In genomic region chr4:9153008-9153570, GRCh38 we compare ENCODE assay signal across 9 cellular contexts. TPM values are rescaled to one million over a fixed set of nuclear protein-coding genes. Genes with fewer than 3 reads are reported as not detected.
DNase-seq lines count a peak whose midpoint lies in the region; ATAC-seq and TF ChIP-seq lines count a peak whose summit lies in the region.
"Not testable (repeated sequence)": the region's sequence is repeated elsewhere in the genome, so short reads cannot be mapped to it uniquely, and the experiment has no call there.
"Had no signal": no experiment of that assay in that cellular context is flagged by ENCODE, and none has a peak within 500 bp of the region (broad histone marks: within the 10 kb centered on the region; RNA-seq: fewer than 3 reads in every experiment).

No MANE protein-coding gene starts in this region.

- H2AFZ ChIP-seq in PC-3 (ENCODE audit: low read length), result peak overlapping the region; percentile 53; the same call in 1 of the 2 replicates

- not testable (repeated sequence) for H3K4me1 ChIP-seq in PC-3 (ENCODE audit: insufficient read depth, low read length); left lung

- BruUV-seq in PC-3 (replicated peaks; lab: Mats Ljungman, UMichigan), result not testable (repeated sequence)

- peak overlapping the region; percentile 58 for H3K4me3 ChIP-seq in PC-3 (ENCODE audit: low read length)
- peak overlapping the region; percentile 59 to 70 for H3K4me3 ChIP-seq in left lung

- not testable (repeated sequence) for H3K9me2 ChIP-seq in PC-3 (replicated peaks; ENCODE audit: low read length)

- CTCF ChIA-PET in PC-3 (lab: Charles Lee), result not testable (repeated sequence)

- H3K79me2 ChIP-seq in PC-3 (ENCODE audit: low read length), result not testable (repeated sequence)

- intact Hi-C loops in PC-3 (cut with micrococcal nuclease); left lung (cut with DNase I): not testable (repeated sequence)

- not testable (repeated sequence) for H3K9me3 ChIP-seq in PC-3 (ENCODE audit: low read length); left lung

- H3K27me3 ChIP-seq in PC-3 (ENCODE audit: low read length); left lung: not testable (repeated sequence)

- peak; percentile 24; the same call in 1 of the 2 replicates for TF ChIP-seq CTCF in 22Rv1 (IDR thresholded peaks at IDR 0.05)
- TF ChIP-seq CTCF in PC-3 (conservative IDR thresholded peaks at IDR 0.05; ENCODE audit: low read depth, low read length); left lung (IDR thresholded peaks at IDR 0.05): not testable (repeated sequence)

- POLR2A ChIA-PET in PC-3 (lab: Charles Lee; ENCODE audit: unreplicated experiment), result not testable (repeated sequence)

- H3K27ac ChIP-seq in 22Rv1; PC-3 (ENCODE audit: low read length): not testable (repeated sequence)
- H3K27ac ChIP-seq in left lung, result peak overlapping the region; percentile 56 to 88

- H3K27me3 Mint-ChIP-seq in IgD-negative memory B cell, result not testable (repeated sequence)

- H4K20me1 ChIP-seq in PC-3 (ENCODE audit: low read length), result not testable (repeated sequence)

- peak overlapping the region; percentile 93 to 100 (median 99) for H3K27ac Mint-ChIP-seq in IgD-negative memory B cell

- peak overlapping the region; percentile 74 for H3K4me2 ChIP-seq in PC-3 (ENCODE audit: low read length)

- H3F3A ChIP-seq in PC-3 (ENCODE audit: low read length, unreplicated experiment), result not testable (repeated sequence)

- H3K4me1 Mint-ChIP-seq in IgD-negative memory B cell, result not testable (repeated sequence)

- peak overlapping the region; percentile 92 to 100 (median 98) for H3K4me3 Mint-ChIP-seq in IgD-negative memory B cell

- not testable (repeated sequence) for H3K36me3 ChIP-seq in PC-3 (ENCODE audit: low read depth, low read length); left lung

- H3K9ac ChIP-seq in PC-3 (ENCODE audit: low read length), result peak overlapping the region; percentile 67

- not testable (repeated sequence) for H3K9me3 Mint-ChIP-seq in IgD-negative memory B cell

- not testable (repeated sequence) for H3K36me3 Mint-ChIP-seq in IgD-negative memory B cell

- peak; percentile 100 for ATAC-seq in GM18907 (IDR thresholded peaks at IDR 0.05; ENCODE audit: unreplicated experiment)
- peak; percentile 76 for ATAC-seq in PC-3
- peak; percentile 100 for ATAC-seq in left lung

- DNase-seq in PC-3 (peak; percentile 77), activated T-cell treated with anti-CD3 and anti-CD28 coated beads for 24 hours (ENCODE audit: low read depth) (peak; percentile 94), left lung (peak; percentile 97 to 98)
- DNase-seq in effector CD8-positive, alpha-beta T cell (lab: John Stamatoyannopoulos, UW), result peak; percentile 94
- peak; percentile 95 to 96 (median 95) for DNase-seq in stimulated activated CD4-positive, alpha-beta T cell treated with anti-CD3 and anti-CD28 coated beads, Interleukin-12 subunit alpha, Interleukin-12 subunit beta, amount 100 ng/mL, for 48 hours (ENCODE audit: low read depth in 2 of 3, low spot score in 1 of 3)

RNA-seq across cellular contexts. Expression of gene FAM90A26, which starts 17.1 kb away (rescaled TPM):
- not detected for polyA plus RNA-seq in IgD-negative memory B cell
- total RNA-seq in PC-3 (2014; rRNA removed), result not detected in 2 replicates
- not detected for total RNA-seq in left lung
- total RNA-seq: A172 had no signal

RNA-seq across cellular contexts. Expression of gene USP17L10, which starts 57.4 kb away (rescaled TPM):
- polyA plus RNA-seq in IgD-negative memory B cell, result not detected
- total RNA-seq in PC-3 (2014; rRNA removed), result not detected in 2 replicates
- not detected for total RNA-seq in left lung
- total RNA-seq: A172 had no signal
